8 cellular contexts compared by ENCODE assay signal in the genomic region with DNA sequence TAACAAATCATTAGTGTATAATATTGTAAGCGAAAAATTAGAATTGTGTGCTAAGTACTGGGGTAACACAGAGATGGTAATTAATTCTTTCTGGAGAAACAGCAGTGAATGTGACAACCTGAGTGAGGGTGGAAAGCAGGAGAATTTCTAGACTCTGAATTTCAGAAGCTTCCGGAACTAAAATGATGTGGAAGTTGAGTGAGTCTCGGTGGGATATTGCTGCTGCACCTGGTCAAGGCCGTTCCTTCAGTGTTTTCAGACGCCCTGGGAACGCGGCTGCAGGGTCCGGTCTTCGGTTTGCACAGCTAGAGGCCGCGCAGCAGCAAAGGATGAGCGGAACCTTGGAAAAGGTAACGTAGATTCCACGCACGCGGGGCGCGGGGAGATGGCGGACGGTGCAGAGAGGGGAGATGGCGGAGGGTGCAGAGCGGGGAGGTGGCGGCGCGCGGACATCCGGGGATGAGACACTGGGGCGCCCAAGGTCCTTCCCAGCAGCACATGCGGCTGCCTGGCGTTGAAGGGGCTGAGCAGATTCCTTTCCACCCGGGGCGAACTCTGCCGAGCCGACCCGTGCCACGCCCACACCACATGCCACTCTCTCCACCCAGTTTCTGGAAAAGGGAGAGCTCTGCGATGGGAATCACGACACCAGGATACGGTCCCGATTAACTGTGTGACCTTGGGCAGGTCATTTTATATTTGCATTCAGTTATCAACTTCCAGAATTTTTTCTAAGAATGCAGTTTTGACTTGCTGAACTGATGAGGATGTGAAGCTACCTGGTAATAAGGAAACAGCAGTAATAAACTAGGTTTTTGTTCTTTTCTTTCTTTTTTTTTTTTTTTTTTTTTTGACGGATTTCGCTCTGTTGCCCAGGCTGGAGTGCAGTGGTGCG.
DNase-seq lines count a peak whose midpoint lies in the region; ATAC-seq and TF ChIP-seq lines count a peak whose summit lies in the region.

A gene (plus strand): TSS at position 232 of the 895 bp plus-strand sequence. CDS start 98 bp downstream, at position 330.

- peak; percentile 99 for ATAC-seq in RWPE2 (ENCODE audit: low read depth)
- peak; percentile 99 for ATAC-seq in stimulated activated naive CD8-positive, alpha-beta T cell treated with anti-CD3 and anti-CD28 coated beads, Interleukin-15, amount 100 ng/mL, for 72 hours

- peak; percentile 78 for DNase-seq in GOT3 (lab: John Stamatoyannopoulos, UW)
- peak; percentile 96 for DNase-seq in LoVo (ENCODE audit: low spot score)
- DNase-seq in RWPE2 (ENCODE audit: low spot score): peak; percentile 95
- peak; percentile 80 for DNase-seq in activated T-helper 9 cell treated with anti-CD3 and anti-CD28 coated beads, Interleukin-2, amount 50 U/mL, for 16 hours (ENCODE audit: low read depth)
- peak; percentile 90 for DNase-seq in fibroblast of the conjunctiva (ENCODE audit: low read depth)
- peak; percentile 84 for DNase-seq in nephron progenitor cell
- peak; percentile 85 to 92 for DNase-seq in stimulated activated naive CD8-positive, alpha-beta T cell treated with anti-CD3 and anti-CD28 coated beads, Interleukin-15, amount 100 ng/mL, for 72 hours

- H3K4me1 Mint-ChIP-seq in nephron progenitor cell: peaks cover 28% of the 10 kb centered on the region
- H3K4me1 Mint-ChIP-seq in stimulated activated naive CD8-positive, alpha-beta T cell treated with anti-CD3 and anti-CD28 coated beads, Interleukin-15, amount 100 ng/mL, for 72 hours: peaks cover 32% of the 10 kb centered on the region

- TF ChIP-seq CTCF in DOHH2 (IDR thresholded peaks at IDR 0.05; ENCODE audit: low read depth, low read length, poor library complexity, severe bottlenecking) (no peak), RWPE2 (IDR thresholded peaks at IDR 0.05; ENCODE audit: poor library complexity, severe bottlenecking) (no peak), nephron progenitor cell (IDR thresholded peaks at IDR 0.05) (no peak)

- peaks cover 29% of the 10 kb centered on the region for H3K36me3 ChIP-seq in DOHH2 (ENCODE audit: control insufficient read depth, low read length)
- H3K36me3 ChIP-seq in RWPE2 (ENCODE audit: low read depth): no peaks in the 10 kb centered on the region

- H3K79me2 ChIP-seq in DOHH2 (ENCODE audit: control insufficient read depth, low read length): peaks cover 58% of the 10 kb centered on the region

- H4K20me1 ChIP-seq in DOHH2 (ENCODE audit: control insufficient read depth, insufficient read depth, low read depth, low read length): no peaks in the 10 kb centered on the region

- H3K4me1 ChIP-seq in DOHH2 (ENCODE audit: control insufficient read depth, low read length) (peaks cover 34% of the 10 kb centered on the region), RWPE2 (ENCODE audit: insufficient read depth, poor library complexity, severe bottlenecking) (peaks cover 8% of the 10 kb centered on the region)

- peak within 1 kb of the TSS; percentile 82 for H3K4me2 ChIP-seq in DOHH2 (ENCODE audit: low read length)

- H3K9me3 Mint-ChIP-seq in nephron progenitor cell: no peaks in the 10 kb centered on the region
- H3K9me3 Mint-ChIP-seq in stimulated activated naive CD8-positive, alpha-beta T cell treated with anti-CD3 and anti-CD28 coated beads, Interleukin-15, amount 100 ng/mL, for 72 hours: no peaks in the 10 kb centered on the region

- H3K27ac ChIP-seq in DOHH2 (ENCODE audit: low read depth, low read length) (peak within 1 kb of the TSS; percentile 77), RWPE2 (ENCODE audit: poor library complexity, severe bottlenecking) (peak within 1 kb of the TSS; percentile 85)

- H3K27me3 ChIP-seq in DOHH2 (ENCODE audit: control insufficient read depth, low read length) (no peaks in the 10 kb centered on the region), RWPE2 (ENCODE audit: insufficient read depth, poor library complexity, severe bottlenecking) (no peaks in the 10 kb centered on the region)

- H3K27ac Mint-ChIP-seq in nephron progenitor cell: peak within 1 kb of the TSS; percentile 99
- H3K27ac Mint-ChIP-seq in stimulated activated naive CD8-positive, alpha-beta T cell treated with anti-CD3 and anti-CD28 coated beads, Interleukin-15, amount 100 ng/mL, for 72 hours: peak within 1 kb of the TSS; percentile 99 to 100

- H3K9me2 ChIP-seq in DOHH2 (replicated peaks; ENCODE audit: control insufficient read depth, low read length): no peaks in the 10 kb centered on the region

- H3F3A ChIP-seq in DOHH2 (ENCODE audit: control insufficient read depth, insufficient read depth): peaks cover 15% of the 10 kb centered on the region

- H3K9me3 ChIP-seq in DOHH2 (ENCODE audit: control insufficient read depth, insufficient read depth, low read length): no peaks in the 10 kb centered on the region
- no peaks in the 10 kb centered on the region for H3K9me3 ChIP-seq in RWPE2 (ENCODE audit: severe bottlenecking)

- no peaks in the 10 kb centered on the region for H3K36me3 Mint-ChIP-seq in nephron progenitor cell (ENCODE audit: low read depth)

- peaks cover 5% of the 10 kb centered on the region for H3K27me3 Mint-ChIP-seq in nephron progenitor cell (ENCODE audit: low read depth, poor library complexity)
- no peaks in the 10 kb centered on the region for H3K27me3 Mint-ChIP-seq in stimulated activated naive CD8-positive, alpha-beta T cell treated with anti-CD3 and anti-CD28 coated beads, Interleukin-15, amount 100 ng/mL, for 72 hours

- H3K4me3 Mint-ChIP-seq in nephron progenitor cell: peak within 1 kb of the TSS; percentile 98
- peak within 1 kb of the TSS; percentile 98 to 100 for H3K4me3 Mint-ChIP-seq in stimulated activated naive CD8-positive, alpha-beta T cell treated with anti-CD3 and anti-CD28 coated beads, Interleukin-15, amount 100 ng/mL, for 72 hours

- H3K4me3 ChIP-seq in DOHH2 (ENCODE audit: low read length) (peak within 1 kb of the TSS; percentile 83), RWPE2 (ENCODE audit: severe bottlenecking) (peak within 1 kb of the TSS; percentile 72)

Comparison
In these comparisons a context has a peak if more than half of its experiments do, and no peak if none do; other contexts are left out.
1. Peak in every context shown above with its lines: DNase-seq, ATAC-seq, H3K4me3 ChIP-seq and H3K27ac ChIP-seq.